Comparison of ENCODE assay signal across 22 cellular contexts in genomic region chr5:158373623-158374375, GRCh38.
DNase-seq lines count a peak whose midpoint lies in the region; FAIRE-seq lines count a peak whose summit lies in the region.
"Had no signal": no experiment of that assay in that cellular context is flagged by ENCODE, and none has a peak within 500 bp of the region (broad histone marks: within the 10 kb centered on the region; RNA-seq: fewer than 3 reads in every experiment).

No MANE protein-coding gene starts in this region.

- no peaks in the 10 kb centered on the region for H3K4me1 Mint-ChIP-seq in activated T-cell treated with anti-CD3 and anti-CD28 coated beads, Interleukin-2, amount 50 U/mL, for 24 hours (ENCODE audit: low read depth)

- no peaks in the 10 kb centered on the region for H3K9me3 Mint-ChIP-seq in activated T-cell treated with anti-CD3 and anti-CD28 coated beads, Interleukin-2, amount 50 U/mL, for 24 hours

- H3K27me3 Mint-ChIP-seq in activated T-cell treated with anti-CD3 and anti-CD28 coated beads, Interleukin-2, amount 50 U/mL, for 24 hours = no peaks in the 10 kb centered on the region
- H3K27me3 Mint-ChIP-seq: IgD-negative memory B cell had no signal

- DNase-seq in AML-193 (lab: John Stamatoyannopoulos, UW) (peak; percentile 67 to 76), GF-D8 (lab: John Stamatoyannopoulos, UW) (peak; percentile 57), NOMO-1 treated with DMSO at 0.1 percent for 48 hours (lab: John Stamatoyannopoulos, UW; ENCODE audit: unreplicated experiment) (peak; percentile 74), dermis blood vessel endothelial cell (peak; percentile 8), RCC 7860 (ENCODE audit: low spot score) (no peak), NCI-H2171 treated with DMSO at 0.1 percent for 48 hours (lab: John Stamatoyannopoulos, UW) (no peak)
- no peak for DNase-seq in activated T-cell treated with anti-CD3 and anti-CD28 coated beads, Interleukin-2, amount 50 U/mL, for 24 hours
- no peak for DNase-seq in activated T-cell treated with anti-CD3 and anti-CD28 coated beads, Interleukin-2, amount 50 U/mL, for 48 hours
- DNase-seq: Caco-2, DMS153, EL, NCI-H1048, NCI-H146, NCI-H2081 treated with DMSO at 0.1 percent for 48 hours, NCI-H2227 treated with DMSO at 0.1 percent for 48 hours, NCI-H524, OCI-M1 had no signal

- FAIRE-seq in RCC 7860 (lab: Jason Lieb, UNC) = no peak
- FAIRE-seq: A204.1, GM19239, HTR-8/SVneo had no signal

- H3K36me3 Mint-ChIP-seq in activated T-cell treated with anti-CD3 and anti-CD28 coated beads, Interleukin-2, amount 50 U/mL, for 24 hours (ENCODE audit: low read depth) = no peaks in the 10 kb centered on the region

- H3K27ac Mint-ChIP-seq in activated T-cell treated with anti-CD3 and anti-CD28 coated beads, Interleukin-2, amount 50 U/mL, for 24 hours = no peak overlapping the region
- H3K27ac Mint-ChIP-seq: IgD-negative memory B cell; T-helper 1 cell treated with Interleukin-12 subunit alpha and Interleukin-12 subunit beta and Interleukin-4 antibody, amounts not matched to agents 30 μg/mL and 1 μg/mL, for 36 hours had no signal

- no peak overlapping the region for H3K4me3 Mint-ChIP-seq in activated T-cell treated with anti-CD3 and anti-CD28 coated beads, Interleukin-2, amount 50 U/mL, for 24 hours
- H3K4me3 Mint-ChIP-seq: IgD-negative memory B cell; T-helper 1 cell treated with Interleukin-12 subunit alpha and Interleukin-12 subunit beta and Interleukin-4 antibody, amounts not matched to agents 30 μg/mL and 1 μg/mL, for 36 hours had no signal

Comparison
In these comparisons a context has a peak if more than half of its experiments do, and no peak if none do; other contexts are left out.
1. DNase-seq: peak in AML-193 (2 of 2), GF-D8 (single experiment), NOMO-1 treated with DMSO at 0.1 percent for 48 hours (single experiment) and dermis blood vessel endothelial cell (single experiment); none in activated T-cell treated with anti-CD3 and anti-CD28 coated beads, Interleukin-2, amount 50 U/mL, for 24 hours (single experiment), RCC 7860 (single experiment), NCI-H2171 treated with DMSO at 0.1 percent for 48 hours (single experiment) and activated T-cell treated with anti-CD3 and anti-CD28 coated beads, Interleukin-2, amount 50 U/mL, for 48 hours (0 of 2).